Comparison of ENCODE assay signal across 11 cellular contexts in genomic region chr20:32830437-32830836, GRCh38. TPM values are rescaled to one million over a fixed set of nuclear protein-coding genes. Genes with fewer than 3 reads are reported as not detected.
DNase-seq lines count a peak whose midpoint lies in the region; ATAC-seq and TF ChIP-seq lines count a peak whose summit lies in the region.
"Had no signal": no experiment of that assay in that cellular context is flagged by ENCODE, and none has a peak within 500 bp of the region (broad histone marks: within the 10 kb centered on the region; RNA-seq: fewer than 3 reads in every experiment).

No MANE protein-coding gene starts in this region.

- no TSS peak for BruUV-seq in MCF 10A (replicated peaks; lab: Mats Ljungman, UMichigan)

- no peak for DNase-seq in CD4-positive, CD25-positive, alpha-beta regulatory T cell
- DNase-seq in SKM-1 treated with dmso at 0.1 percent for 144 hours (lab: John Stamatoyannopoulos, UW; ENCODE audit: unreplicated experiment) (peak; percentile 73), foreskin fibroblast (peak; percentile 48 to 71), pons (ENCODE audit: low spot score) (peak; percentile 68), cerebellar cortex (ENCODE audit: low spot score) (no peak), MCF 10A (ENCODE audit: unreplicated experiment) (no peak), NCI-H2107 (lab: John Stamatoyannopoulos, UW) (no peak), NCI-H526 treated with DMSO at 0.1 percent for 48 hours (lab: John Stamatoyannopoulos, UW) (no peak)
- DNase-seq: NCI-H1105 treated with DMSO at 0.1 percent for 48 hours, SHP77 treated with DMSO at 0.1 percent for 48 hours had no signal

- H3K9me3 Mint-ChIP-seq in CD4-positive, CD25-positive, alpha-beta regulatory T cell = peaks cover 0 to 2% (median 0%) of the 10 kb centered on the region in 7 donors
- H3K9me3 Mint-ChIP-seq in MCF 10A (ENCODE audit: unreplicated experiment) = no peaks in the 10 kb centered on the region

- H3K27me3 ChIP-seq in CD4-positive, CD25-positive, alpha-beta regulatory T cell (ENCODE audit: control insufficient read depth, insufficient read depth, low read length) = no peaks in the 10 kb centered on the region

- POLR2A ChIA-PET in MCF 10A (lab: Yijun Ruan, JAX) = interaction anchor here (0.6 to 1.5 kb wide), 4 partner anchors 9 to 660 kb away, joined by 3 to 6 read pairs (median 4); partner anchors contain the start of gene CBFA2T2

- CTCF ChIA-PET in MCF 10A (lab: Yijun Ruan, JAX) = interaction anchor here (0.7 to 1.9 kb wide), 10 partner anchors 9 to 1327 kb away, joined by 3 to 6 read pairs (median 3); no protein-coding TSS in a partner anchor

- peaks cover 12 to 66% (median 49%) of the 10 kb centered on the region in 4 donors for H3K4me1 Mint-ChIP-seq in CD4-positive, CD25-positive, alpha-beta regulatory T cell
- peaks cover 7% of the 10 kb centered on the region for H3K4me1 Mint-ChIP-seq in MCF 10A (ENCODE audit: insufficient read depth, unreplicated experiment)

- H3K36me3 ChIP-seq in CD4-positive, CD25-positive, alpha-beta regulatory T cell (ENCODE audit: control insufficient read depth, insufficient read depth, low read length) = peaks cover 68% of the 10 kb centered on the region

- H3K4me3 Mint-ChIP-seq in CD4-positive, CD25-positive, alpha-beta regulatory T cell = peak overlapping the region in 1 of 4 donors; percentile 19
- H3K4me3 Mint-ChIP-seq in MCF 10A (ENCODE audit: unreplicated experiment) = no peak overlapping the region

- no peak overlapping the region for H3K27ac ChIP-seq in CD4-positive, CD25-positive, alpha-beta regulatory T cell (ENCODE audit: insufficient read depth, low read length, poor library complexity, severe bottlenecking)

- peak overlapping the region in 2 of 3 donors; percentile 68 to 70 for H3K27ac Mint-ChIP-seq in CD4-positive, CD25-positive, alpha-beta regulatory T cell
- H3K27ac Mint-ChIP-seq in MCF 10A (ENCODE audit: low read depth, unreplicated experiment) = no peak overlapping the region

- H3K9me3 ChIP-seq in CD4-positive, CD25-positive, alpha-beta regulatory T cell (ENCODE audit: control insufficient read depth in 2 of 2, low read length in 2 of 2) = no peaks in the 10 kb centered on the region

- no peak for TF ChIP-seq CTCF in foreskin fibroblast (IDR thresholded peaks at IDR 0.05; ENCODE audit: low read depth, low read length)
- no peak for TF ChIP-seq CTCF in MCF 10A (IDR thresholded peaks at IDR 0.05; ENCODE audit: unreplicated experiment)

- H3K4me3 ChIP-seq in CD4-positive, CD25-positive, alpha-beta regulatory T cell (ENCODE audit: low read depth, low read length) = no peak overlapping the region
- H3K4me3 ChIP-seq in foreskin fibroblast (ENCODE audit: low read depth in 1 of 2, low read length in 2 of 2) = no peak overlapping the region

- H3K27me3 Mint-ChIP-seq in CD4-positive, CD25-positive, alpha-beta regulatory T cell = no peaks in the 10 kb centered on the region
- H3K27me3 Mint-ChIP-seq in MCF 10A (ENCODE audit: insufficient read depth, unreplicated experiment) = no peaks in the 10 kb centered on the region

- intact Hi-C loops in MCF 10A (cut with micrococcal nuclease) = no loop called here

- H3K36me3 Mint-ChIP-seq in CD4-positive, CD25-positive, alpha-beta regulatory T cell = peaks cover 52% of the 10 kb centered on the region
- peaks cover 89% of the 10 kb centered on the region for H3K36me3 Mint-ChIP-seq in MCF 10A (ENCODE audit: insufficient read depth, unreplicated experiment)

- H3K4me1 ChIP-seq in CD4-positive, CD25-positive, alpha-beta regulatory T cell (ENCODE audit: control insufficient read depth, insufficient read depth, low read length, poor library complexity, severe bottlenecking) = peaks cover 4% of the 10 kb centered on the region

- no peak for ATAC-seq in CD4-positive, CD25-positive, alpha-beta regulatory T cell (ENCODE audit: low read depth in 2 of 2)

RNA-seq across cellular contexts. Expression of gene MAPRE1, which starts 10.7 kb away (rescaled TPM):
- 114 TPM for total RNA-seq in CD4-positive, CD25-positive, alpha-beta regulatory T cell
- polyA plus RNA-seq in CD4-positive, CD25-positive, alpha-beta regulatory T cell = 10 to 100 TPM; 81.3 to 99.4 (median 92.6) TPM
- total RNA-seq in MCF 10A (2022) = 94.9 and 117 TPM in 2 replicates

RNA-seq across cellular contexts. Expression of gene EFCAB8, which starts 28.3 kb away (rescaled TPM):
- total RNA-seq in CD4-positive, CD25-positive, alpha-beta regulatory T cell = 1.2 TPM
- not detected for polyA plus RNA-seq in CD4-positive, CD25-positive, alpha-beta regulatory T cell
- total RNA-seq in MCF 10A (2022) = not detected in 2 replicates
- total RNA-seq: temporal lobe had no signal

Comparison
In these comparisons a context has a peak if more than half of its experiments do, and no peak if none do; other contexts are left out.
1. DNase-seq: peak in SKM-1 treated with dmso at 0.1 percent for 144 hours (single experiment), foreskin fibroblast (2 of 2) and pons (single experiment); none in CD4-positive, CD25-positive, alpha-beta regulatory T cell (0 of 3), cerebellar cortex (single experiment), MCF 10A (single experiment), NCI-H2107 (single experiment) and NCI-H526 treated with DMSO at 0.1 percent for 48 hours (single experiment).